Comparison of ENCODE assay signal across 8 cellular contexts in the genomic region with DNA sequence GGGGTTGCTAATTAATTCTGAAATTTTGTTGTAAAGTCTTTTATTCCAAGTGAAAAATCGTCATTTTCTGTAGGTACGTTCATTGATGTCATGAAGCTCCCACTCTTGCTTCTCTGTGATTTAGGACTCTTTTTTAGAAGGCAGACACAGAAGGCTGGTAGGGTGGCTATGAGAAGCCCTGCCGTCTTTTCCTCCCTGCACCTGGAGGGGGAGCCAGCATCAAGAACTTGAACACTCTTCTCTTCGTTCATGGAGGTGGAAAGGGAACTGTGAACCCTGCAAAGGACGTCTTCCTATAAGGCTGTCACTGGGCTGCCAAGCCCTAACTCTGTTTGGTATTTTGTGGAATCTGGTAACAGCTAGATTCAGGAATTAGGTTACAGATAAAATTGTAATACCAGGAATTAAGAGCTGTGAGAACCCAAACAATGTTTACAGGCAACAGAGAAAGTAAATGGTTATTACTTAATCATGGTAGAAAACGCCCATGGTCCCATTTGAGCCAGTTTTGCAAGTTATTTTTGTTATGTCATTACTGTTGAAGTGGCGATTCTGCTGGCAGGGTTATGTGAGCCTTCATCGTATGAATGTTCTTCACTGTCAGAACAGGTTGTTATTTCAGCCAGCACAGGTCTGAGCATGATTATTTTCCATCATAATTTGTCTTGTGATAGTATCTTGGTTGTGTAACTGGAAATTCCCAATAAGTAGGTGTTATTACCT.
DNase-seq lines count a peak whose midpoint lies in the region; ATAC-seq and TF ChIP-seq lines count a peak whose summit lies in the region.

No MANE protein-coding gene starts in this region.

- H3K27ac Mint-ChIP-seq in chondrocyte (ENCODE audit: unreplicated experiment) = no peak overlapping the region

- TF ChIP-seq CTCF in GM10248 (IDR thresholded peaks at IDR 0.05; ENCODE audit: control extremely low read depth, extremely low read depth, low read depth, missing control alignments) (peak; percentile 74), chondrocyte (IDR thresholded peaks at IDR 0.05) (peak; percentile 64), mucosa of descending colon (IDR thresholded peaks at IDR 0.05) (peak; percentile 30)

- peak; percentile 88 for ATAC-seq in mucosa of descending colon

- H3K4me1 ChIP-seq in mucosa of descending colon (ENCODE audit: low read depth) = no peaks in the 10 kb centered on the region

- H3K4me1 Mint-ChIP-seq in chondrocyte (ENCODE audit: low read depth) = no peaks in the 10 kb centered on the region

- no peak overlapping the region for H3K4me3 ChIP-seq in mucosa of descending colon

- DNase-seq in A172 (ENCODE audit: low spot score) (peak; percentile 26), GM10248 (ENCODE audit: extremely low spot score) (peak; percentile 54), H4 (ENCODE audit: low spot score) (peak; percentile 21), KBM-7 (peak; percentile 69), RPMI8226 (peak; percentile 73), chondrocyte (ENCODE audit: low spot score) (no peak), mucosa of descending colon (peak in 2 of 3 donors; percentile 57 to 58), NCI-H446 treated with DMSO at 0.1 percent for 48 hours (lab: John Stamatoyannopoulos, UW) (no peak)

- no peaks in the 10 kb centered on the region for H3K36me3 ChIP-seq in mucosa of descending colon (ENCODE audit: low read depth)

- H3K27me3 Mint-ChIP-seq in chondrocyte (ENCODE audit: low read depth) = no peaks in the 10 kb centered on the region

- in situ Hi-C loops in KBM-7 (cut with MboI; ENCODE audit: low pct_unique_long_range_greater_than_20kb, low sequenced_read_pairs) = no loop called here

- H3K4me3 Mint-ChIP-seq in chondrocyte (ENCODE audit: unreplicated experiment) = no peak overlapping the region

- no peaks in the 10 kb centered on the region for H3K9me3 ChIP-seq in mucosa of descending colon

- intact Hi-C loops in mucosa of descending colon (cut with DNase I, micrococcal nuclease) = no loop called here

- H3K9me3 Mint-ChIP-seq in chondrocyte (ENCODE audit: low read depth) = no peaks in the 10 kb centered on the region

- CTCF ChIA-PET in GM10248 (lab: Yijun Ruan, JAX) = interaction anchor here (0.7 to 2.9 kb wide), 13 partner anchors 9 to 192 kb away, joined by 3 to 18 read pairs (median 3); a partner anchor contains a TSS

- POLR2A ChIA-PET in GM10248 (lab: Yijun Ruan, JAX) = no interaction called here

- H3K36me3 Mint-ChIP-seq in chondrocyte (ENCODE audit: low read depth) = peaks cover 8% of the 10 kb centered on the region

Comparison
In these comparisons a context has a peak if more than half of its experiments do, and no peak if none do; other contexts are left out.
1. DNase-seq: peak in A172 (single experiment), GM10248 (single experiment), H4 (single experiment), KBM-7 (single experiment), RPMI8226 (single experiment) and mucosa of descending colon (2 of 3); none in chondrocyte (single experiment) and NCI-H446 treated with DMSO at 0.1 percent for 48 hours (single experiment).
2. Peak in every context shown above with its lines, with median percentiles within 50 percentile points of each other: CTCF ChIP-seq.